27 cellular contexts compared by ENCODE assay signal in genomic region chr19:45245826-45246225, GRCh38. TPM values are rescaled to one million over a fixed set of nuclear protein-coding genes. Genes with fewer than 3 reads are reported as not detected.
DNase-seq lines count a peak whose midpoint lies in the region; ATAC-seq, FAIRE-seq and TF ChIP-seq lines count a peak whose summit lies in the region.
"Had no signal": no experiment of that assay in that cellular context is flagged by ENCODE, and none has a peak within 500 bp of the region (broad histone marks: within the 10 kb centered on the region; RNA-seq: fewer than 3 reads in every experiment).

No MANE protein-coding gene starts in this region.

- no peaks in the 10 kb centered on the region for H3K9me3 Mint-ChIP-seq in nephron
- H3K9me3 Mint-ChIP-seq: activated CD4-positive, alpha-beta T cell treated with anti-CD3 and anti-CD28 coated beads, Interleukin-2, amount 10 ng/mL, durations not matched to agents 7 days and 5 days; brain; naive thymus-derived CD8-positive, alpha-beta T cell had no signal

- no peak for TF ChIP-seq EP300 in upper lobe of left lung (IDR thresholded peaks at IDR 0.05)

- no peaks in the 10 kb centered on the region for H3K27me3 ChIP-seq in heart left ventricle
- no peaks in the 10 kb centered on the region for H3K27me3 ChIP-seq in upper lobe of left lung
- H3K27me3 ChIP-seq: ovary, vagina had no signal

- H3K27ac ChIP-seq in heart left ventricle: peak overlapping the region in 9 of 12 donors; percentile 13 to 70 (median 57)
- H3K27ac ChIP-seq in upper lobe of left lung: peak overlapping the region; percentile 21 to 70 (median 55)
- H3K27ac ChIP-seq: 22Rv1, epithelial cell of prostate, ovary, vagina had no signal

- 39 to 61% (median 43%) methylated on average over 4 of the region's 4 CpGs for WGBS in heart left ventricle, 4 donors
- 42 to 63% methylated on average over 4 of the region's 4 CpGs for WGBS in upper lobe of left lung, 2 donors

- TF ChIP-seq CTCF in heart left ventricle (IDR thresholded peaks at IDR 0.05): no peak
- TF ChIP-seq CTCF in fibroblast of pulmonary artery (IDR thresholded peaks at IDR 0.05; ENCODE audit: low read length, missing control alignments): no peak
- TF ChIP-seq CTCF in nephron (IDR thresholded peaks at IDR 0.05; ENCODE audit: unreplicated experiment in 3 of 3): no peak
- no peak for TF ChIP-seq CTCF in upper lobe of left lung (IDR thresholded peaks at IDR 0.05)

- peak in 1 of 4 donors; percentile 45 for ATAC-seq in heart left ventricle
- no peak for ATAC-seq in Right ventricle myocardium superior (ENCODE audit: poor library complexity)
- no peak for ATAC-seq in upper lobe of left lung (ENCODE audit: low FRiP score in 2 of 2)
- ATAC-seq in GM21360 (IDR thresholded peaks at IDR 0.05; ENCODE audit: unreplicated experiment): no peak
- ATAC-seq: activated CD8-positive, alpha-beta memory T cell treated with anti-CD3 and anti-CD28 coated beads, Interleukin-2, amount 10 ng/mL, durations not matched to agents 7 days and 5 days; naive thymus-derived CD8-positive, alpha-beta T cell had no signal

- FAIRE-seq in GM19239 (lab: Jason Lieb, UNC): no peak
- FAIRE-seq: H54 had no signal

- no peak for TF ChIP-seq POLR2A in heart left ventricle (IDR thresholded peaks at IDR 0.05)
- TF ChIP-seq POLR2A in upper lobe of left lung (IDR thresholded peaks at IDR 0.05): no peak

- H3K36me3 Mint-ChIP-seq in nephron (ENCODE audit: low read depth): no peaks in the 10 kb centered on the region
- H3K36me3 Mint-ChIP-seq: activated CD8-positive, alpha-beta memory T cell treated with anti-CD3 and anti-CD28 coated beads, Interleukin-2, amount 10 ng/mL, durations not matched to agents 7 days and 5 days; brain; naive thymus-derived CD8-positive, alpha-beta T cell had no signal

- peak overlapping the region; percentile 34 to 71 (median 67) for H3K4me3 Mint-ChIP-seq in nephron
- H3K4me3 Mint-ChIP-seq: activated CD4-positive, alpha-beta T cell treated with anti-CD3 and anti-CD28 coated beads, Interleukin-2, amount 10 ng/mL, durations not matched to agents 7 days and 5 days; activated CD8-positive, alpha-beta memory T cell treated with anti-CD3 and anti-CD28 coated beads, Interleukin-2, amount 10 ng/mL, durations not matched to agents 7 days and 5 days; brain; naive thymus-derived CD8-positive, alpha-beta T cell had no signal

- H3K9me3 ChIP-seq in heart left ventricle (no peaks in the 10 kb centered on the region), upper lobe of left lung (no peaks in the 10 kb centered on the region)
- H3K9me3 ChIP-seq: ovary, vagina had no signal

- H3K36me3 ChIP-seq in heart left ventricle (no peaks in the 10 kb centered on the region), upper lobe of left lung (no peaks in the 10 kb centered on the region)
- H3K36me3 ChIP-seq: ovary, vagina had no signal

- intact Hi-C loops in heart left ventricle (cut with DNase I) (loop anchor here in 9 of 10 donors (2.0 to 10.0 kb wide), 7 partner anchors 34 to 344 kb away; partner anchors contain the start of gene PPP1R37 (in 1 of the 9)), Right ventricle myocardium superior (cut with DNase I) (no loop called here)

- peak overlapping the region in 4 of 12 donors; percentile 26 to 48 (median 40) for H3K4me3 ChIP-seq in heart left ventricle
- H3K4me3 ChIP-seq in fibroblast of pulmonary artery (replicated peaks; ENCODE audit: low read depth, low read length): no peak overlapping the region
- peak overlapping the region in 3 of 4 donors; percentile 1 to 32 (median 19) for H3K4me3 ChIP-seq in upper lobe of left lung
- H3K4me3 ChIP-seq: ovary had no signal

- peaks cover 21% of the 10 kb centered on the region for H3K4me1 Mint-ChIP-seq in nephron

- peak overlapping the region; percentile 74 to 83 (median 80) for H3K27ac Mint-ChIP-seq in nephron
- H3K27ac Mint-ChIP-seq: activated CD4-positive, alpha-beta T cell treated with anti-CD3 and anti-CD28 coated beads, Interleukin-2, amount 10 ng/mL, durations not matched to agents 7 days and 5 days; activated CD8-positive, alpha-beta memory T cell treated with anti-CD3 and anti-CD28 coated beads, Interleukin-2, amount 10 ng/mL, durations not matched to agents 7 days and 5 days; naive thymus-derived CD8-positive, alpha-beta T cell had no signal

- H3K27me3 Mint-ChIP-seq in nephron (ENCODE audit: low read depth): peaks cover 13% of the 10 kb centered on the region

- DNase-seq in heart left ventricle (no peak), Right ventricle myocardium superior (no peak), fibroblast of pulmonary artery (ENCODE audit: low read depth) (peak; percentile 45), upper lobe of left lung (no peak), GM03348 (ENCODE audit: low spot score) (no peak), GM19239 (ENCODE audit: insufficient read length, low spot score) (no peak)
- DNase-seq: activated CD4-positive, alpha-beta T cell treated with anti-CD3 and anti-CD28 coated beads, Interleukin-2, amount 10 ng/mL, durations not matched to agents 7 days and 5 days; activated CD8-positive, alpha-beta memory T cell treated with anti-CD3 and anti-CD28 coated beads, Interleukin-2, amount 10 ng/mL, durations not matched to agents 7 days and 5 days; activated naive CD4-positive, alpha-beta T cell; activated T-cell treated with anti-CD3 and anti-CD28 coated beads, Interleukin-2, amount 50 U/mL, for 48 hours; DMS 273 treated with DMSO at 0.1 percent for 48 hours; naive thymus-derived CD8-positive, alpha-beta T cell; NCI-H1048; NCI-H187; NCI-H2171 treated with DMSO at 0.1 percent for 48 hours; NCI-H524; ovary; SIG-M5; stimulated activated naive CD4-positive, alpha-beta T cell had no signal

- H3K4me1 ChIP-seq in heart left ventricle (peaks cover 0 to 35% (median 12%) of the 10 kb centered on the region in 12 donors), upper lobe of left lung (peaks cover 14 to 24% (median 16%) of the 10 kb centered on the region in 4 donors)

RNA-seq across cellular contexts. Expression of gene EXOC3L2, which starts 0.6 kb away (rescaled TPM):
- total RNA-seq in heart left ventricle (1 to 10 TPM in 4 of 9 donors, under 1 TPM in 5; 0.32 to 2.5 (median 0.85) TPM), Right ventricle myocardium superior (1.3 TPM), upper lobe of left lung (1 to 10 TPM; 1.1 to 10.0 (median 2.7) TPM)
- polyA plus RNA-seq in heart left ventricle: 1 to 10 TPM in 1 of 2 donors, under 1 TPM in 1; 0.88 to 1.3 TPM
- total RNA-seq: activated CD4-positive, alpha-beta T cell treated with anti-CD3 and anti-CD28 coated beads, Interleukin-2, amount 10 ng/mL, durations not matched to agents 7 days and 5 days; activated CD8-positive, alpha-beta memory T cell treated with anti-CD3 and anti-CD28 coated beads, Interleukin-2, amount 10 ng/mL, durations not matched to agents 7 days and 5 days; fibroblast of villous mesenchyme; naive thymus-derived CD8-positive, alpha-beta T cell had no signal
- polyA plus RNA-seq: naive thymus-derived CD8-positive, alpha-beta T cell had no signal

RNA-seq across cellular contexts. Expression of gene MARK4, which starts 5.2 kb away (rescaled TPM):
- 10 to 100 TPM; 25.5 to 46.9 (median 32.8) TPM for total RNA-seq in heart left ventricle
- 10 to 100 TPM; 18.0 to 28.5 TPM for polyA plus RNA-seq in heart left ventricle
- total RNA-seq in Right ventricle myocardium superior: 19.7 TPM
- 10 to 100 TPM; 14.6 to 59.3 (median 35.6) TPM for total RNA-seq in upper lobe of left lung
